Comparison of ENCODE assay signal across 1 cellular context in the genomic region with DNA sequence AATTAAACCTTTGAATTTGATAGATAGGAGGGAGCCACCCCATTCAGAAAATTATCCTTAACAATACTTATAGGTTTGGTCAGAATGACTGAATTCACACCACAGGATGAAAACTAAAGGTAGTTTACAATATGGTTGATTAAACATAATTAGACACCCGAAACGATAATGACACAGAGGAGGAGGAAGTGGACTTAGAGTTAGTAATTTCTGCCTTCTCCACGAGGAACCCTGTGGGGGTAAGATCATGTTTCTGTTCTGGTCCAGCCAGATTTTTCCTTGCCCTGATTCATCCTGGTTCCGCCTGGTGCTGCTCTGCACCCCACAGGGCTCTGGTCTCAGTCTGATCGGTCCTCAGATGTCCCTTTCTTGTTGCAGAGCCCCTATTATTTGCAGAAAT.
TF ChIP-seq lines count a peak whose summit lies in the region.

No MANE protein-coding gene starts in this region.

TF ChIP-seq in GM12878, 131 proteins besides CTCF, POLR2A, EP300 and RAD21 (continued from another document):
- TF ChIP-seq, protein P1, sequence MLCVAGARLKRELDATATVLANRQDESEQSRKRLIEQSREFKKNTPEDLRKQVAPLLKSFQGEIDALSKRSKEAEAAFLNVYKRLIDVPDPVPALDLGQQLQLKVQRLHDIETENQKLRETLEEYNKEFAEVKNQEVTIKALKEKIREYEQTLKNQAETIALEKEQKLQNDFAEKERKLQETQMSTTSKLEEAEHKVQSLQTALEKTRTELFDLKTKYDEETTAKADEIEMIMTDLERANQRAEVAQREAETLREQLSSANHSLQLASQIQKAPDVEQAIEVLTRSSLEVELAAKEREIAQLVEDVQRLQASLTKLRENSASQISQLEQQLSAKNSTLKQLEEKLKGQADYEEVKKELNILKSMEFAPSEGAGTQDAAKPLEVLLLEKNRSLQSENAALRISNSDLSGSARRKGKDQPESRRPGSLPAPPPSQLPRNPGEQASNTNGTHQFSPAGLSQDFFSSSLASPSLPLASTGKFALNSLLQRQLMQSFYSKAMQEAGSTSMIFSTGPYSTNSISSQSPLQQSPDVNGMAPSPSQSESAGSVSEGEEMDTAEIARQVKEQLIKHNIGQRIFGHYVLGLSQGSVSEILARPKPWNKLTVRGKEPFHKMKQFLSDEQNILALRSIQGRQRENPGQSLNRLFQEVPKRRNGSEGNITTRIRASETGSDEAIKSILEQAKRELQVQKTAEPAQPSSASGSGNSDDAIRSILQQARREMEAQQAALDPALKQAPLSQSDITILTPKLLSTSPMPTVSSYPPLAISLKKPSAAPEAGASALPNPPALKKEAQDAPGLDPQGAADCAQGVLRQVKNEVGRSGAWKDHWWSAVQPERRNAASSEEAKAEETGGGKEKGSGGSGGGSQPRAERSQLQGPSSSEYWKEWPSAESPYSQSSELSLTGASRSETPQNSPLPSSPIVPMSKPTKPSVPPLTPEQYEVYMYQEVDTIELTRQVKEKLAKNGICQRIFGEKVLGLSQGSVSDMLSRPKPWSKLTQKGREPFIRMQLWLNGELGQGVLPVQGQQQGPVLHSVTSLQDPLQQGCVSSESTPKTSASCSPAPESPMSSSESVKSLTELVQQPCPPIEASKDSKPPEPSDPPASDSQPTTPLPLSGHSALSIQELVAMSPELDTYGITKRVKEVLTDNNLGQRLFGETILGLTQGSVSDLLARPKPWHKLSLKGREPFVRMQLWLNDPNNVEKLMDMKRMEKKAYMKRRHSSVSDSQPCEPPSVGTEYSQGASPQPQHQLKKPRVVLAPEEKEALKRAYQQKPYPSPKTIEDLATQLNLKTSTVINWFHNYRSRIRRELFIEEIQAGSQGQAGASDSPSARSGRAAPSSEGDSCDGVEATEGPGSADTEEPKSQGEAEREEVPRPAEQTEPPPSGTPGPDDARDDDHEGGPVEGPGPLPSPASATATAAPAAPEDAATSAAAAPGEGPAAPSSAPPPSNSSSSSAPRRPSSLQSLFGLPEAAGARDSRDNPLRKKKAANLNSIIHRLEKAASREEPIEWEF (IDR thresholded peaks at IDR 0.05; ENCODE audit: insufficient replicate concordance, low read depth, low read length): no peak
- TF ChIP-seq IKZF2 (IDR thresholded peaks at IDR 0.05) (peak; percentile 39 to 49; a peak in 2 of 4 replicates), STAT3 (IDR thresholded peaks at IDR 0.05; ENCODE audit: low read depth, low read length) (no peak), CREM (IDR thresholded peaks at IDR 0.05; ENCODE audit: low read depth) (no peak)
